1 cellular context compared by ENCODE assay signal in the genomic region with DNA sequence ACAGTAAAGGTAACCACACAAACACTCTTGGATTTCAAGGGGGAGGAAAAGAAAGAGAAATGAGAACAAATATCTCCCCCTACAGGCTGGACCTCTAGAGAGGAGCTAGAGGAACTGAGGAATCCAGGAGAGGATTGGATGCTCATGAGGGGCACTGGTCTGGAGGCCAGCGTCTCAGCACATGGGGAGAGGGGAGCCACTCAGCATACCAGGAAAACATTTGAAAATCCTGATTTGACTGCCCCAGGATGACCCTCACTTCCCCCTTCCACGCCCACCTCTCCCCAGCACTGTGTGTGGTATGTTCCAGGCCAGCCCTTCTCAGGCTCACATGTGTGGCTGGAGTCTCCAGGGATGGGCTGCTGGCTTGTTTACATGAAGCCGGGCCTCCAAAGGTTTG.
TF ChIP-seq lines count a peak whose summit lies in the region.

No MANE protein-coding gene starts in this region.

TF ChIP-seq in H1, 55 proteins besides CTCF, POLR2A, EP300 and RAD21:
- peak; percentile 35 for TF ChIP-seq TAF7 (optimal IDR thresholded peaks at IDR 0.05; ENCODE audit: borderline replicate concordance, low read depth, low read length)
- peak; percentile 55; the same call in 1 of the 2 replicates for TF ChIP-seq MAX (IDR thresholded peaks at IDR 0.05)
- no peak for TF ChIP-seq EZH2 (IDR thresholded peaks at IDR 0.05; ENCODE audit: low read depth, low read length, severe bottlenecking)
